Comparison of ENCODE assay signal across 9 cellular contexts in the genomic region with DNA sequence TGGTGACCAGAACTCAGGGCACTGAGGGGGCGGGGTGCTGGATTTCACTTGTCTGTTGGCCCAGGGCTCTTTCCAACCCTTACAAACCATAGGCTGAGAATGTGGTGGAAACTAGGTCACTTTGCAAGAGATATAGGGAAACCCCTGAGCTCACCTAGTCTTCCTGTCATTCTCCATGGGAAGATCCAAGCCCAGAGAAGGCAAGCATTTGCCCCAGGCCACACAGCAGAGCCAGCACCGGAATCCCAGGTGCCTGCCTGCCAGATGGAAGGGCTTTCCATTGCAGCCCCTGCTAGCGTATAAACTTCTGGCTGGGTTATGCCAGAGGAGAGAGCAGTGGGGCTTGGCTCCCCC. TPM values are rescaled to one million over a fixed set of nuclear protein-coding genes. Genes with fewer than 3 reads are reported as not detected.
DNase-seq lines count a peak whose midpoint lies in the region; ATAC-seq, FAIRE-seq and TF ChIP-seq lines count a peak whose summit lies in the region.
"Had no signal": no experiment of that assay in that cellular context is flagged by ENCODE, and none has a peak within 500 bp of the region (broad histone marks: within the 10 kb centered on the region; RNA-seq: fewer than 3 reads in every experiment).

No MANE protein-coding gene starts in this region.

- intact Hi-C loops in CD4-positive, alpha-beta T cell (cut with DNase I, micrococcal nuclease), result no loop called here
- intact Hi-C loops in endothelial cell of umbilical vein (cut with micrococcal nuclease), result no loop called here

- peak overlapping the region; percentile 13 for H3K18ac ChIP-seq in neuronal stem cell (ENCODE audit: low read length)

- H3K79me1 ChIP-seq in neuronal stem cell (ENCODE audit: low read depth, low read length), result no peaks in the 10 kb centered on the region

- POLR2A ChIA-PET in CD4-positive, alpha-beta T cell (lab: Charles Lee), result interaction anchor here (1.2 kb wide), 1 partner anchor 31 kb away, joined by 5 read pairs; no protein-coding TSS in a partner anchor
- POLR2A ChIA-PET in endothelial cell of umbilical vein (lab: Charles Lee), result no interaction called here

- H3K9me2 ChIP-seq in OCI-LY1 (ENCODE audit: low read depth, low read length), result no peaks in the 10 kb centered on the region

- no peak overlapping the region for H3K23ac ChIP-seq in neuronal stem cell (ENCODE audit: low read depth, low read length, poor library complexity)

- H3K4me1 ChIP-seq in OCI-LY1 (ENCODE audit: insufficient read depth, low read length, severe bottlenecking) (peaks cover 12% of the 10 kb centered on the region), endothelial cell of umbilical vein (ENCODE audit: control insufficient read depth, extremely low read depth, insufficient read depth, low read length) (peaks cover 14% of the 10 kb centered on the region), neuronal stem cell (ENCODE audit: control insufficient read depth in 2 of 2, insufficient read depth in 1 of 2, low read depth in 1 of 2, low read length in 2 of 2) (peaks cover 5 to 16% of the 10 kb centered on the region in 2 donors)

- dilution Hi-C loops in endothelial cell of umbilical vein (cut with MboI; ENCODE audit: extremely low pct_ligation_motif_present, low sequenced_read_pairs), result no loop called here

- ATAC-seq in CD4-positive, alpha-beta T cell (ENCODE audit: poor library complexity), result no peak
- ATAC-seq in GM21619 (IDR thresholded peaks at IDR 0.05; ENCODE audit: unreplicated experiment), result no peak

- peak overlapping the region; percentile 98 for H3K4me3 Mint-ChIP-seq in CD4-positive, alpha-beta T cell

- H3K27me3 ChIP-seq in CD4-positive, alpha-beta T cell (ENCODE audit: control insufficient read depth, insufficient read depth, low read length), result no peaks in the 10 kb centered on the region
- H3K27me3 ChIP-seq in OCI-LY1 (ENCODE audit: insufficient read depth, low read length) (no peaks in the 10 kb centered on the region), endothelial cell of umbilical vein (ENCODE audit: control insufficient read depth in 2 of 2, insufficient read depth in 2 of 2, low read length in 2 of 2) (no peaks in the 10 kb centered on the region), neuronal stem cell (ENCODE audit: control insufficient read depth in 3 of 3, insufficient read depth in 3 of 3, low read depth in 1 of 3, low read length in 3 of 3) (no peaks in the 10 kb centered on the region)

- no peaks in the 10 kb centered on the region for H3K79me2 ChIP-seq in OCI-LY1 (ENCODE audit: insufficient read depth, low read length)
- no peaks in the 10 kb centered on the region for H3K79me2 ChIP-seq in endothelial cell of umbilical vein (ENCODE audit: control insufficient read depth, insufficient read depth, low read length)

- no peaks in the 10 kb centered on the region for H3F3A ChIP-seq in OCI-LY1 (ENCODE audit: insufficient read depth, low read length)

- H2BK5ac ChIP-seq in neuronal stem cell (ENCODE audit: low read length), result peak overlapping the region; percentile 3

- CTCF ChIA-PET in CD4-positive, alpha-beta T cell (lab: Charles Lee), result interaction anchor here (2.8 kb wide), 1 partner anchor 11 kb away, joined by 11 read pairs; no protein-coding TSS in a partner anchor
- CTCF ChIA-PET in endothelial cell of umbilical vein (lab: Charles Lee), result interaction anchor here (1.0 to 2.5 kb wide), 8 partner anchors 10 to 862 kb away, joined by 3 to 13 read pairs (median 4); no protein-coding TSS in a partner anchor

- peak overlapping the region; percentile 95 for H3K27ac Mint-ChIP-seq in CD4-positive, alpha-beta T cell

- H4K91ac ChIP-seq in neuronal stem cell (ENCODE audit: low read depth, low read length, poor library complexity), result no peak overlapping the region

- peak overlapping the region; percentile 2 for H2AK5ac ChIP-seq in neuronal stem cell (ENCODE audit: low read depth, low read length)

- no peak for DNase-seq in CD4-positive, alpha-beta T cell
- DNase-seq in endothelial cell of umbilical vein (ENCODE audit: low read depth, low spot score) (no peak), neuronal stem cell (ENCODE audit: low spot score) (no peak), NK-92 (lab: John Stamatoyannopoulos, UW; ENCODE audit: unreplicated experiment) (no peak), NCI-H2029 treated with DMSO at 0.1 percent for 48 hours (lab: John Stamatoyannopoulos, UW) (no peak), SW480 (ENCODE audit: low spot score) (no peak)

- no peaks in the 10 kb centered on the region for H3K9me3 Mint-ChIP-seq in CD4-positive, alpha-beta T cell

- H3K36me3 ChIP-seq in OCI-LY1 (ENCODE audit: insufficient read depth, low read length) (no peaks in the 10 kb centered on the region), endothelial cell of umbilical vein (ENCODE audit: control insufficient read depth in 2 of 2, extremely low read depth in 1 of 2, insufficient read depth in 2 of 2, low read length in 2 of 2) (peaks cover under 1 to 18% of the 10 kb centered on the region in 2 experiments), neuronal stem cell (replicated peaks in 1 of 2; ENCODE audit: control insufficient read depth in 2 of 2, insufficient read depth in 2 of 2, low read length in 2 of 2) (peaks cover 4 to 8% of the 10 kb centered on the region in 2 donors)

- no peaks in the 10 kb centered on the region for H3K27me3 Mint-ChIP-seq in CD4-positive, alpha-beta T cell

- peaks cover 26% of the 10 kb centered on the region for H3K4me1 Mint-ChIP-seq in CD4-positive, alpha-beta T cell (ENCODE audit: low read depth)

- H3K4me2 ChIP-seq in OCI-LY1 (ENCODE audit: low read length) (peak overlapping the region; percentile 49), endothelial cell of umbilical vein (ENCODE audit: insufficient read depth, low read length) (peak overlapping the region; percentile 60), neuronal stem cell (ENCODE audit: insufficient read depth, low read length, poor library complexity, severe bottlenecking) (peak overlapping the region; percentile 52)

- no peak overlapping the region for H2BK12ac ChIP-seq in neuronal stem cell (ENCODE audit: low read length)

- H4K20me1 ChIP-seq in OCI-LY1 (ENCODE audit: insufficient read depth, low read length), result no peaks in the 10 kb centered on the region
- H4K20me1 ChIP-seq in endothelial cell of umbilical vein (replicated peaks; ENCODE audit: control insufficient read depth, extremely low read depth, insufficient read depth, low read length), result no peaks in the 10 kb centered on the region

- H2AFZ ChIP-seq in OCI-LY1 (ENCODE audit: low read length), result no peak overlapping the region
- peak overlapping the region; percentile 21 for H2AFZ ChIP-seq in endothelial cell of umbilical vein (ENCODE audit: low read depth, low read length)
- H2AFZ ChIP-seq in neuronal stem cell (ENCODE audit: low read length), result peak overlapping the region; percentile 93

- peaks cover 36% of the 10 kb centered on the region for H3K36me3 Mint-ChIP-seq in CD4-positive, alpha-beta T cell (ENCODE audit: low read depth)

- no peak overlapping the region for H3K14ac ChIP-seq in neuronal stem cell (ENCODE audit: low read length)

- no CpG with 5 or more reads among the region's 3 CpGs for WGBS in neuronal stem cell (ENCODE audit: extremely low coverage in 2 of 2, insufficient read length in 2 of 2, insufficient replicate concordance in 1 of 2), 2 donors

- peak overlapping the region; percentile 52 for H3K4me3 ChIP-seq in OCI-LY1 (ENCODE audit: low read depth, low read length, poor library complexity, severe bottlenecking)
- H3K4me3 ChIP-seq in endothelial cell of umbilical vein (replicated peaks in 1 of 3; ENCODE audit: insufficient read depth in 1 of 3, low read depth in 1 of 3, low read length in 3 of 3), result peak overlapping the region; percentile 6 to 65 (median 61)
- peak overlapping the region; percentile 59 to 67 for H3K4me3 ChIP-seq in neuronal stem cell (ENCODE audit: low read length in 2 of 2)

- peak overlapping the region; percentile 29 for H4K8ac ChIP-seq in neuronal stem cell (ENCODE audit: low read depth, low read length)

- no peaks in the 10 kb centered on the region for H3K9me1 ChIP-seq in endothelial cell of umbilical vein (replicated peaks; ENCODE audit: control insufficient read depth, extremely low read depth, insufficient read depth, low read length)

- TF ChIP-seq CTCF in CD4-positive, alpha-beta T cell (IDR thresholded peaks at IDR 0.05), result no peak
- no peak for TF ChIP-seq CTCF in OCI-LY1 (IDR thresholded peaks at IDR 0.05; ENCODE audit: low read length)
- TF ChIP-seq CTCF in endothelial cell of umbilical vein (IDR thresholded peaks at IDR 0.05; ENCODE audit: extremely low read depth in 1 of 2, insufficient read depth in 1 of 2, low read depth in 1 of 2, low read length in 2 of 2), result no peak

- H3K9me3 ChIP-seq in CD4-positive, alpha-beta T cell (ENCODE audit: control insufficient read depth, low read length), result no peaks in the 10 kb centered on the region
- H3K9me3 ChIP-seq in OCI-LY1 (ENCODE audit: low read length), result no peaks in the 10 kb centered on the region
- no peaks in the 10 kb centered on the region for H3K9me3 ChIP-seq in endothelial cell of umbilical vein (replicated peaks; ENCODE audit: control insufficient read depth, insufficient read depth, low read length)
- H3K9me3 ChIP-seq in neuronal stem cell (replicated peaks in 1 of 2; ENCODE audit: control insufficient read depth in 2 of 2, insufficient read depth in 1 of 2, low read depth in 1 of 2, low read length in 2 of 2), result no peaks in the 10 kb centered on the region

- no peak for TF ChIP-seq POLR2A in endothelial cell of umbilical vein (IDR thresholded peaks at IDR 0.05; ENCODE audit: low read depth, low read length)

- H3K9ac ChIP-seq in OCI-LY1 (ENCODE audit: low read length) (peak overlapping the region; percentile 59; the same call in 1 of the 2 replicates), endothelial cell of umbilical vein (replicated peaks; ENCODE audit: extremely low read depth, insufficient read depth, low read length) (peak overlapping the region; percentile 20), neuronal stem cell (ENCODE audit: low read depth, low read length, poor library complexity) (no peak overlapping the region)

- TSS peak; percentile 14 for BruUV-seq in endothelial cell of umbilical vein (replicated peaks; lab: Mats Ljungman, UMichigan)

- no peak overlapping the region for H2BK120ac ChIP-seq in neuronal stem cell (ENCODE audit: low read depth, low read length)

- H3K27ac ChIP-seq in CD4-positive, alpha-beta T cell (ENCODE audit: low read depth, low read length), result peak overlapping the region; percentile 45
- H3K27ac ChIP-seq in OCI-LY1 (ENCODE audit: low read depth, low read length, poor library complexity, severe bottlenecking) (no peak overlapping the region), endothelial cell of umbilical vein (ENCODE audit: insufficient read depth, low read depth, low read length) (no peak overlapping the region), neuronal stem cell (replicated peaks; ENCODE audit: low read length) (peak overlapping the region; percentile 81)

- no peak for FAIRE-seq in endothelial cell of umbilical vein (lab: Jason Lieb, UNC)
- FAIRE-seq: GM18507 had no signal

- H3K4ac ChIP-seq in neuronal stem cell (ENCODE audit: low read length), result no peak overlapping the region

- peak overlapping the region; percentile 77 for H2BK15ac ChIP-seq in neuronal stem cell (ENCODE audit: low read length)

RNA-seq across cellular contexts. Expression of a gene that starts 0.4 kb away (rescaled TPM):
- total RNA-seq in CD4-positive, alpha-beta T cell, result 1 to 10 TPM; 8.5 to 9.8 TPM
- total RNA-seq in endothelial cell of umbilical vein, result 7.0 TPM in 2 replicates
- 11.8 and 13.7 TPM in 2 replicates for polyA plus RNA-seq in endothelial cell of umbilical vein
- polyA plus RNA-seq in endothelial cell of umbilical vein (2011; cell fraction: cytosol; rRNA removed), result 6.6 and 6.9 TPM in 2 replicates
- 63.3 and 69.4 TPM in 2 replicates for polyA plus RNA-seq in endothelial cell of umbilical vein (2011; cell fraction: nucleus; rRNA removed)
- 4.3 and 7.6 TPM in 2 replicates for polyA plus RNA-seq in endothelial cell of umbilical vein (2012)
- 3.7 and 4.3 TPM in 2 replicates for polyA minus RNA-seq in endothelial cell of umbilical vein
- polyA minus RNA-seq in endothelial cell of umbilical vein (2011; cell fraction: cytosol; rRNA and poly(A)+ RNA removed), result 2.3 TPM
- polyA minus RNA-seq in endothelial cell of umbilical vein (2011; cell fraction: nucleus; rRNA and poly(A)+ RNA removed), result 7.3 and 8.6 TPM in 2 replicates
- 6.1 TPM for polyA plus RNA-seq in neuronal stem cell (2013, experiment 1 of 2)
- polyA plus RNA-seq in neuronal stem cell (2013, experiment 2 of 2), result 6.9 TPM

RNA-seq across cellular contexts. Expression of a gene that starts 32.2 kb away (rescaled TPM):
- total RNA-seq in CD4-positive, alpha-beta T cell, result 10 to 100 TPM; 49.8 to 50.5 TPM
- 60.7 and 67.1 TPM in 2 replicates for total RNA-seq in endothelial cell of umbilical vein
- polyA plus RNA-seq in endothelial cell of umbilical vein, result 67.5 and 81.3 TPM in 2 replicates
- 50.2 and 60.3 TPM in 2 replicates for polyA plus RNA-seq in endothelial cell of umbilical vein (2011; cell fraction: cytosol; rRNA removed)
- 161 and 206 TPM in 2 replicates for polyA plus RNA-seq in endothelial cell of umbilical vein (2011; cell fraction: nucleus; rRNA removed)
- polyA plus RNA-seq in endothelial cell of umbilical vein (2012), result 51.9 and 57.0 TPM in 2 replicates
- polyA minus RNA-seq in endothelial cell of umbilical vein, result 74.0 and 76.0 TPM in 2 replicates
- 15.3 TPM for polyA minus RNA-seq in endothelial cell of umbilical vein (2011; cell fraction: cytosol; rRNA and poly(A)+ RNA removed)
- polyA minus RNA-seq in endothelial cell of umbilical vein (2011; cell fraction: nucleus; rRNA and poly(A)+ RNA removed), result 57.5 and 66.8 TPM in 2 replicates
- polyA plus RNA-seq in neuronal stem cell (2013, experiment 1 of 2), result 34.3 TPM
- polyA plus RNA-seq in neuronal stem cell (2013, experiment 2 of 2), result 34.4 TPM

Comparison
In these comparisons a context has a peak if more than half of its experiments do, and no peak if none do; other contexts are left out.
1. H3K27ac ChIP-seq: peak in CD4-positive, alpha-beta T cell (single experiment) and neuronal stem cell (single experiment); none in OCI-LY1 (single experiment) and endothelial cell of umbilical vein (single experiment).
2. Peak in every context shown above with its lines, with median percentiles within 50 percentile points of each other: H3K4me2 ChIP-seq and H3K4me3 ChIP-seq.